8 cellular contexts compared by ENCODE assay signal in the genomic region with DNA sequence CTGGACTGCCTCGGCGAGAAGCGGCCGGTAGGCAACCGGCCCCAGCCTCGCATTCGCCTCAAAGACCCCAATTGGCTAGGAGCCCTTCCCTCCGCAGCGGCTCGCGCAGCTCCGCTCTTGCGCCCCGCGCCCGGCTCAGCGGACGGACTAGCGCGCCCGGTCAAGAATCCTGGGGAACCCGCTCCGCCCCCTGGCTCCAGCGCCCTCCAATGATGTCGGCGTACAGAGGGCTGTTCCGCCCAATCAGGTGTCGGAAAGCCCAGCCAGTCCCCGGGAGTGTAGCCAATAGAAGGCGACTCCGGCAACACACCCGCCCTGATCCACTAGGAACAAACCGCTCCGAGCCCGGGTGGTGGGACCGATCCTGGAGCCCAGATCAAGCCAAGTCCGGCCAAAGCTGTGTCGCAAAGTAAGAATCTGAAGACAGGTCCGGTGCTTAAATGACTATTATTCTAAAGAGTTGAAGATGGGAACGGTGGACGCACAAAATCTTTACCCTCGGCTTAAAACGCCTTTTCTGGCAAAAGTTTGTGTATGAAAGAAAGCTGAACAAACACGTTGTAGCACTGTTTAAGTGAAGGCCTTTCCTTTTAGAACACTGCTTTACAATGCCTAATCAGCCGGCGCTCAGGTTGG.
DNase-seq lines count a peak whose midpoint lies in the region; ATAC-seq, FAIRE-seq and TF ChIP-seq lines count a peak whose summit lies in the region.

No MANE protein-coding gene starts in this region.

- TF ChIP-seq POLR2A in A549 (IDR thresholded peaks at IDR 0.05; ENCODE audit: low read length), result peak; percentile 92

- POLR2A ChIA-PET in A549 (lab: Yijun Ruan, JAX), result interaction anchor here (0.6 to 1.4 kb wide), 5 partner anchors 10 to 48 kb away, joined by 3 to 8 read pairs (median 4); no protein-coding TSS in a partner anchor

- H3K4me3 ChIP-seq in A549 (peak overlapping the region; percentile 91), bronchial epithelial cell (ENCODE audit: low read depth, low read length) (peak overlapping the region; percentile 95), iPS DF 6.9 (ENCODE audit: low read length) (peak overlapping the region; percentile 77)

- peak; percentile 98 for ATAC-seq in A549
- ATAC-seq in HG02981 (IDR thresholded peaks at IDR 0.05; ENCODE audit: unreplicated experiment), result peak; percentile 98
- no peak for ATAC-seq in HG03520 (IDR thresholded peaks at IDR 0.05; ENCODE audit: unreplicated experiment)

- CTCF ChIA-PET in A549 (lab: Yijun Ruan, JAX), result interaction anchor here (1.4 kb wide), 1 partner anchor 9 kb away, joined by 4 read pairs; no protein-coding TSS in a partner anchor

- FAIRE-seq in A549 (lab: Jason Lieb, UNC), result no peak
- no peak for FAIRE-seq in bronchial epithelial cell (lab: Jason Lieb, UNC)

- H3K9me3 ChIP-seq in A549, result no peaks in the 10 kb centered on the region
- H3K9me3 ChIP-seq in iPS DF 6.9 (ENCODE audit: control insufficient read depth, insufficient read depth, low read length), result no peaks in the 10 kb centered on the region

- peak overlapping the region; percentile 96 for H3K4me2 ChIP-seq in A549

- no peaks in the 10 kb centered on the region for H3K27me3 ChIP-seq in bronchial epithelial cell (ENCODE audit: control insufficient read depth, insufficient read depth, low read length)
- no peaks in the 10 kb centered on the region for H3K27me3 ChIP-seq in iPS DF 6.9 (ENCODE audit: control insufficient read depth, insufficient read depth, low read length)

- H3K4me1 ChIP-seq in A549 (peaks cover 19% of the 10 kb centered on the region), iPS DF 6.9 (ENCODE audit: control insufficient read depth, insufficient read depth, low read length) (no peaks in the 10 kb centered on the region)

- peak; percentile 67 to 91 for DNase-seq in A549 (ENCODE audit: low read depth in 1 of 2, low spot score in 1 of 2)
- DNase-seq in GM13976 (ENCODE audit: low spot score), result peak; percentile 48
- peak; percentile 91 for DNase-seq in NCI-H69 (lab: John Stamatoyannopoulos, UW)
- DNase-seq in bronchial epithelial cell (ENCODE audit: low read depth), result peak; percentile 89
- DNase-seq in iPS DF 6.9 (ENCODE audit: low read depth, low spot score), result peak; percentile 81
- DNase-seq in putamen (ENCODE audit: low spot score), result peak; percentile 97

- TF ChIP-seq EP300 in A549 (IDR thresholded peaks at IDR 0.05), result no peak

- TF ChIP-seq CTCF in A549 (IDR thresholded peaks at IDR 0.05) (no peak), GM13976 (IDR thresholded peaks at IDR 0.05; ENCODE audit: borderline replicate concordance, control extremely low read depth, extremely low read depth, insufficient read depth, missing control alignments) (no peak), bronchial epithelial cell (IDR thresholded peaks at IDR 0.05; ENCODE audit: insufficient read depth, low read length, severe bottlenecking) (no peak)

- H3K27ac ChIP-seq in A549, result peak overlapping the region; percentile 85 to 96
- H3K27ac ChIP-seq in iPS DF 6.9 (ENCODE audit: low read length), result no peak overlapping the region

- TF ChIP-seq RAD21 in A549 (conservative IDR thresholded peaks at IDR 0.05 in 1 of 2, IDR thresholded peaks at IDR 0.05 in 1 of 2), result no peak

- H3K36me3 ChIP-seq in bronchial epithelial cell (ENCODE audit: control insufficient read depth, insufficient read depth, low read length), result no peaks in the 10 kb centered on the region
- H3K36me3 ChIP-seq in iPS DF 6.9 (ENCODE audit: control insufficient read depth, insufficient read depth, low read length), result no peaks in the 10 kb centered on the region

- WGBS in A549 (ENCODE audit: missing lambda C conversion rate), result 3% methylated on average over 16 of the region's 46 CpGs
- no CpG with 5 or more reads among the region's 46 CpGs for WGBS in iPS DF 6.9 (ENCODE audit: insufficient coverage, insufficient read length)

- in situ Hi-C loops in GM13976 (cut with MboI; ENCODE audit: low sequenced_read_pairs, unreplicated experiment), result no loop called here

TF ChIP-seq in A549, 52 proteins besides CTCF, POLR2A, EP300 and RAD21:
- TF ChIP-seq BHLHE40 (IDR thresholded peaks at IDR 0.05; ENCODE audit: low read depth, low read length), result no peak
- TF ChIP-seq KDM5A (IDR thresholded peaks at IDR 0.05), result no peak
- peak; percentile 21; the same call in 1 of the 2 replicates for TF ChIP-seq RFX5 (IDR thresholded peaks at IDR 0.05)
- TF ChIP-seq CHD4 (IDR thresholded peaks at IDR 0.05; ENCODE audit: borderline replicate concordance), result no peak
- TF ChIP-seq NPAS2 (CRISPR knock-in tag; IDR thresholded peaks at IDR 0.05; ENCODE audit: borderline replicate concordance), result no peak
- no peak for TF ChIP-seq MAFK (IDR thresholded peaks at IDR 0.05; ENCODE audit: partially characterized antibody)
- TF ChIP-seq, protein P1, sequence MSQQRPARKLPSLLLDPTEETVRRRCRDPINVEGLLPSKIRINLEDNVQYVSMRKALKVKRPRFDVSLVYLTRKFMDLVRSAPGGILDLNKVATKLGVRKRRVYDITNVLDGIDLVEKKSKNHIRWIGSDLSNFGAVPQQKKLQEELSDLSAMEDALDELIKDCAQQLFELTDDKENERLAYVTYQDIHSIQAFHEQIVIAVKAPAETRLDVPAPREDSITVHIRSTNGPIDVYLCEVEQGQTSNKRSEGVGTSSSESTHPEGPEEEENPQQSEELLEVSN (IDR thresholded peaks at IDR 0.05; ENCODE audit: borderline replicate concordance, low read depth), result no peak
- TF ChIP-seq HDAC2 (IDR thresholded peaks at IDR 0.05), result no peak
- TF ChIP-seq MAZ (IDR thresholded peaks at IDR 0.05; ENCODE audit: borderline replicate concordance, low read depth, low read length), result no peak
- TF ChIP-seq NFE2L2 (conservative IDR thresholded peaks at IDR 0.05; ENCODE audit: low read length), result no peak
- no peak for TF ChIP-seq JUNB (IDR thresholded peaks at IDR 0.05)
- peak in 1 of 2 experiments; percentile 65; a peak in 2 of 5 replicates for TF ChIP-seq JUN (IDR thresholded peaks at IDR 0.05)
- no peak for TF ChIP-seq HEYL (CRISPR knock-in tag; IDR thresholded peaks at IDR 0.05)
- peak; percentile 74; the same call in 1 of the 3 replicates for TF ChIP-seq BCL3 (IDR thresholded peaks at IDR 0.05)
- no peak for TF ChIP-seq NR3C1 (IDR thresholded peaks at IDR 0.05)
- no peak for TF ChIP-seq ATOH8 (CRISPR knock-in tag; IDR thresholded peaks at IDR 0.05; ENCODE audit: low read depth)
- no peak for TF ChIP-seq ZFP36 (IDR thresholded peaks at IDR 0.05; ENCODE audit: borderline replicate concordance, partially characterized antibody)
- no peak for TF ChIP-seq SREBF2 (IDR thresholded peaks at IDR 0.05)
- TF ChIP-seq RARB (CRISPR knock-in tag; IDR thresholded peaks at IDR 0.05), result no peak
